ENCODE assay signal across 7 cellular contexts in the genomic region with DNA sequence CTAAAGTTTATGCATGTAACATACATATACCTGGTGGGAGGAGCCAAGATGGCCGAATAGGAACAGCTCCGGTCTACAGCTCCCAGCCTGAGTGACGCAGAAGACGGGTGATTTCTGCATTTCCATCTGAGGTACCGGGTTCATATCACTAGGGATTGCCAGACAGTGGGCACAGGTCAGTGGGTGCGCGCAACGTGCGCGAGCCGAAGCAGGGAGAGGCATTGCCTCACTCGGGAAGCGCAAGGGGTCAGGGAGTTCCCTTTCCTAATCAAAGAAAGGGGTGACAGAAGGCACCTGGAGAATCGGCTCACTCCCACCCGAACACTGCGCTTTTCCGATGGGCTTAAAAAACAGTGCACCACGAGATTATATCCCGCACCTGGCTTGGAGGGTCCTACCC.
DNase-seq lines count a peak whose midpoint lies in the region; ATAC-seq and TF ChIP-seq lines count a peak whose summit lies in the region.
"Not testable (repeated sequence)": the region's sequence is repeated elsewhere in the genome, so short reads cannot be mapped to it uniquely, and the experiment has no call there.

No MANE protein-coding gene starts in this region.

- H3K4me3 Mint-ChIP-seq in Caco-2 (ENCODE audit: unreplicated experiment) (peak overlapping the region; percentile 86), GM23338 (peak overlapping the region; percentile 48; the same call in 1 of the 3 replicates), endodermal cell (peak overlapping the region; percentile 31)
- H3K4me3 Mint-ChIP-seq in neural progenitor cell, result not testable (repeated sequence)

- not testable (repeated sequence) for H3K4me1 ChIP-seq in Caco-2; GM23338 (ENCODE audit: insufficient read depth); HUES6 (ENCODE audit: control insufficient read depth, insufficient read depth, low read length); endodermal cell (ENCODE audit: control insufficient read depth, insufficient read depth, low read length); neural progenitor cell

- H3K9ac ChIP-seq in HUES6 (ENCODE audit: low read length); endodermal cell (ENCODE audit: extremely low read depth, low read length, poor library complexity, severe bottlenecking); neural progenitor cell: not testable (repeated sequence)

- DNase-seq in Caco-2 (peak; percentile 5 to 39), NCI-H510A (lab: John Stamatoyannopoulos, UW) (peak; percentile 2)
- not testable (repeated sequence) for DNase-seq in GM23338 (ENCODE audit: low spot score); WERI-Rb-1; endodermal cell; neural progenitor cell (ENCODE audit: low spot score)

- H3F3A ChIP-seq in GM23338 (replicated peaks; ENCODE audit: low read depth); neural progenitor cell (ENCODE audit: low read depth): not testable (repeated sequence)

- whole genome bisulfite sequencing in endodermal cell (ENCODE audit: insufficient coverage in 1 of 2, insufficient read length in 1 of 2), 2 experiments, result 95 to 97% methylated on average over 16 to 19 of the region's 19 CpGs

- H3K4me3 ChIP-seq in Caco-2 (ENCODE audit: low read depth, low read length) (peak overlapping the region; percentile 31), GM23338 (0 out of 2 replicates have a peak overlapping the region, but pooled peaks have one; percentile 20), HUES6 (ENCODE audit: low read depth, low read length) (peak overlapping the region; percentile 40; the same call in 1 of the 2 replicates), WERI-Rb-1 (ENCODE audit: low read depth, low read length) (peak overlapping the region; percentile 33)
- H3K4me3 ChIP-seq in endodermal cell (ENCODE audit: low read length); neural progenitor cell: not testable (repeated sequence)

- H3K4me1 Mint-ChIP-seq in Caco-2 (ENCODE audit: low read depth, unreplicated experiment); GM23338; endodermal cell; neural progenitor cell: not testable (repeated sequence)

- H3K9me2 ChIP-seq in GM23338 (ENCODE audit: insufficient read depth), result not testable (repeated sequence)

- not testable (repeated sequence) for ATAC-seq in GM23338

- TF ChIP-seq CTCF in Caco-2 (IDR thresholded peaks at IDR 0.05; ENCODE audit: insufficient read depth in 1 of 2, low read depth in 1 of 2, low read length in 1 of 2, severe bottlenecking in 1 of 2, unreplicated experiment in 1 of 2); GM23338 (conservative IDR thresholded peaks at IDR 0.05; ENCODE audit: low read depth in 2 of 2); WERI-Rb-1 (IDR thresholded peaks at IDR 0.05; ENCODE audit: low read depth, low read length); endodermal cell (conservative IDR thresholded peaks at IDR 0.05); neural progenitor cell (IDR thresholded peaks at IDR 0.05): not testable (repeated sequence)

- H3K36me3 ChIP-seq in Caco-2 (ENCODE audit: control insufficient read depth, insufficient read depth, low read length); GM23338 (ENCODE audit: insufficient read depth); HUES6 (ENCODE audit: control insufficient read depth, insufficient read depth, low read length); WERI-Rb-1; endodermal cell (ENCODE audit: control insufficient read depth, insufficient read depth, low read length); neural progenitor cell: not testable (repeated sequence)

- CTCF ChIA-PET in Caco-2 (lab: Charles Lee), result not testable (repeated sequence)

- H3K36me3 Mint-ChIP-seq in Caco-2 (ENCODE audit: insufficient read depth, unreplicated experiment); GM23338 (ENCODE audit: low read depth); endodermal cell (ENCODE audit: low read depth); neural progenitor cell: not testable (repeated sequence)

- not testable (repeated sequence) for H3K27me3 ChIP-seq in Caco-2 (replicated peaks; ENCODE audit: control insufficient read depth, insufficient read depth, low read length); GM23338 (ENCODE audit: insufficient read depth); HUES6 (ENCODE audit: control insufficient read depth, insufficient read depth, low read length); WERI-Rb-1 (ENCODE audit: insufficient read depth, low read depth, severe bottlenecking); endodermal cell (ENCODE audit: control insufficient read depth, insufficient read depth, low read length, poor library complexity, severe bottlenecking); neural progenitor cell

- not testable (repeated sequence) for H3K9me3 ChIP-seq in Caco-2; HUES6 (ENCODE audit: control insufficient read depth, insufficient read depth, low read depth, low read length); WERI-Rb-1 (ENCODE audit: severe bottlenecking); endodermal cell (ENCODE audit: control insufficient read depth, low read length); neural progenitor cell (ENCODE audit: low read depth)

- not testable (repeated sequence) for H3K79me2 ChIP-seq in GM23338 (replicated peaks; ENCODE audit: insufficient read depth); neural progenitor cell (ENCODE audit: low read depth)

- not testable (repeated sequence) for H4K20me1 ChIP-seq in GM23338 (replicated peaks; ENCODE audit: insufficient read depth); neural progenitor cell (ENCODE audit: low read depth)

- H3K27ac Mint-ChIP-seq in Caco-2 (ENCODE audit: unreplicated experiment), result peak overlapping the region; percentile 26
- H3K27ac Mint-ChIP-seq in GM23338, result peak overlapping the region; percentile 77; the same call in 1 of the 2 replicates
- H3K27ac Mint-ChIP-seq in endodermal cell, result not testable (repeated sequence)
- peak overlapping the region; percentile 86 for H3K27ac Mint-ChIP-seq in neural progenitor cell

- intact Hi-C loops in Caco-2 (cut with micrococcal nuclease; ENCODE audit: unreplicated experiment), result not testable (repeated sequence)

- H3K27ac ChIP-seq in GM23338 (ENCODE audit: low read depth); HUES6 (ENCODE audit: low read depth, low read length); WERI-Rb-1; endodermal cell (ENCODE audit: low read depth, low read length); neural progenitor cell: not testable (repeated sequence)

- POLR2A ChIA-PET in Caco-2 (lab: Charles Lee), result not testable (repeated sequence)

- BruUV-seq in Caco-2 (replicated peaks; lab: Mats Ljungman, UMichigan), result not testable (repeated sequence)

- peak overlapping the region; percentile 32; the same call in 1 of the 2 replicates for H3K4me2 ChIP-seq in GM23338
- not testable (repeated sequence) for H3K4me2 ChIP-seq in neural progenitor cell

- H3K27me3 Mint-ChIP-seq in Caco-2 (ENCODE audit: insufficient read depth, unreplicated experiment); GM23338 (ENCODE audit: insufficient read depth, low read depth, poor library complexity); endodermal cell (ENCODE audit: insufficient read depth); neural progenitor cell (ENCODE audit: insufficient read depth, low read depth): not testable (repeated sequence)

- H2AFZ ChIP-seq in GM23338, result not testable (repeated sequence)
- H2AFZ ChIP-seq in neural progenitor cell (replicated peaks), result peak overlapping the region; percentile 76

- not testable (repeated sequence) for H3K9me3 Mint-ChIP-seq in Caco-2 (ENCODE audit: unreplicated experiment); neural progenitor cell
- H3K9me3 Mint-ChIP-seq in GM23338 (peaks cover 17% of the 10 kb centered on the region; the same call in 2 of the 3 replicates), endodermal cell (peaks cover 27% of the 10 kb centered on the region)
